In genomic region chr2:234142530-234142929, GRCh38 we compare ENCODE assay signal across 16 cellular contexts.
DNase-seq lines count a peak whose midpoint lies in the region; ATAC-seq lines count a peak whose summit lies in the region.
"Had no signal": no experiment of that assay in that cellular context is flagged by ENCODE, and none has a peak within 500 bp of the region (broad histone marks: within the 10 kb centered on the region; RNA-seq: fewer than 3 reads in every experiment).

No MANE protein-coding gene starts in this region.

- intact Hi-C loops in posterior vena cava (cut with DNase I) (no loop called here), Right ventricle myocardium inferior (cut with DNase I) (no loop called here)

- H3K9ac ChIP-seq in BLaER1, result no peak overlapping the region
- H3K9ac ChIP-seq in trophoblast cell (ENCODE audit: low read length), result no peak overlapping the region

- H3K18ac ChIP-seq in trophoblast cell (ENCODE audit: low read length), result no peak overlapping the region

- H4K12ac ChIP-seq in trophoblast cell (ENCODE audit: low read depth, low read length), result no peak overlapping the region

- peaks cover 4% of the 10 kb centered on the region for H3K79me1 ChIP-seq in trophoblast cell (ENCODE audit: low read length)

- H3K9me3 ChIP-seq in BLaER1 (peaks cover 73% of the 10 kb centered on the region), trophoblast cell (ENCODE audit: insufficient read depth, low read depth, low read length) (peaks cover 3% of the 10 kb centered on the region)

- no peak overlapping the region for H2AFZ ChIP-seq in trophoblast cell (ENCODE audit: insufficient read depth, low read length, poor library complexity)

- H4K20me1 ChIP-seq in BLaER1, result no peaks in the 10 kb centered on the region

- peaks cover 39% of the 10 kb centered on the region for H3K27me3 Mint-ChIP-seq in stimulated activated memory B cell treated with anti-CD40 and anti-IgM and Interleukin-4, amounts not matched to agents 10 μg/mL and 1 μg/mL and 100 μg/mL, for 72 hours
- H3K27me3 Mint-ChIP-seq: CD4-positive, CD25-positive, alpha-beta regulatory T cell had no signal

- no peaks in the 10 kb centered on the region for H3K9me3 Mint-ChIP-seq in stimulated activated memory B cell treated with anti-CD40 and anti-IgM and Interleukin-4, amounts not matched to agents 10 μg/mL and 1 μg/mL and 100 μg/mL, for 72 hours
- H3K9me3 Mint-ChIP-seq: CD4-positive, CD25-positive, alpha-beta regulatory T cell had no signal

- H3K36me3 ChIP-seq in BLaER1, result peaks cover 63% of the 10 kb centered on the region
- no peaks in the 10 kb centered on the region for H3K36me3 ChIP-seq in trophoblast cell (ENCODE audit: control insufficient read depth in 1 of 2, insufficient read depth in 2 of 2, low read length in 2 of 2)

- H3K4me1 ChIP-seq in BLaER1 (peaks cover 98% of the 10 kb centered on the region), trophoblast cell (ENCODE audit: control insufficient read depth in 1 of 2, insufficient read depth in 2 of 2, low read length in 2 of 2) (peaks cover 10 to 11% of the 10 kb centered on the region in 2 experiments)

- no peak overlapping the region for H4K8ac ChIP-seq in trophoblast cell (ENCODE audit: low read depth, low read length)

- DNase-seq in HCEC 1CT (peak; percentile 45), astrocyte of the hippocampus (ENCODE audit: low read depth, low spot score) (peak; percentile 64), trophoblast cell (peak; percentile 40 to 78), posterior vena cava (ENCODE audit: low spot score) (no peak), KBM-7 (no peak), Right ventricle myocardium inferior (ENCODE audit: missing footprints) (no peak)
- DNase-seq: AML-193; CD4-positive, CD25-positive, alpha-beta regulatory T cell; DMS79; Kasumi-1; NCI-H226; NK-92 treated with Interleukin-12 subunit alpha and Interleukin-12 subunit beta, amount 100 ng/mL, for 24 hours had no signal

- no peak overlapping the region for H3K14ac ChIP-seq in trophoblast cell (ENCODE audit: low read length)

- no peak overlapping the region for H2AK5ac ChIP-seq in trophoblast cell (ENCODE audit: low read length)

- H3K4me1 Mint-ChIP-seq in stimulated activated memory B cell treated with anti-CD40 and anti-IgM and Interleukin-4, amounts not matched to agents 10 μg/mL and 1 μg/mL and 100 μg/mL, for 72 hours, result peaks cover 5% of the 10 kb centered on the region

- no peaks in the 10 kb centered on the region for H3K79me2 ChIP-seq in trophoblast cell (ENCODE audit: control insufficient read depth, insufficient read depth, low read length, poor library complexity)

- no peaks in the 10 kb centered on the region for H3K36me3 Mint-ChIP-seq in stimulated activated memory B cell treated with anti-CD40 and anti-IgM and Interleukin-4, amounts not matched to agents 10 μg/mL and 1 μg/mL and 100 μg/mL, for 72 hours
- H3K36me3 Mint-ChIP-seq: CD4-positive, CD25-positive, alpha-beta regulatory T cell had no signal

- no peak overlapping the region for H3K23ac ChIP-seq in trophoblast cell (ENCODE audit: low read length)

- no peak overlapping the region for H3K4me3 Mint-ChIP-seq in stimulated activated memory B cell treated with anti-CD40 and anti-IgM and Interleukin-4, amounts not matched to agents 10 μg/mL and 1 μg/mL and 100 μg/mL, for 72 hours

- H3K27me3 ChIP-seq in BLaER1 (no peaks in the 10 kb centered on the region), trophoblast cell (ENCODE audit: insufficient read depth, low read length) (no peaks in the 10 kb centered on the region)

- in situ Hi-C loops in KBM-7 (cut with MboI; ENCODE audit: low pct_unique_long_range_greater_than_20kb, low sequenced_read_pairs), result no loop called here

- no peak for ATAC-seq in stimulated activated memory B cell treated with anti-CD40 and anti-IgM and Interleukin-4, amounts not matched to agents 10 μg/mL and 1 μg/mL and 100 μg/mL, for 72 hours
- no peak for ATAC-seq in Right ventricle myocardium inferior
- ATAC-seq: HepG2 had no signal

- no peak overlapping the region for H2BK5ac ChIP-seq in trophoblast cell (ENCODE audit: low read depth, low read length, poor library complexity)

- H3K4me3 ChIP-seq in BLaER1 (0 out of 2 replicates have a peak overlapping the region, but pooled peaks have one; percentile 5), trophoblast cell (ENCODE audit: low read depth, low read length) (no peak overlapping the region)
- H3K4me3 ChIP-seq: SK-N-MC had no signal

- 0 out of 2 replicates have a peak overlapping the region, but pooled peaks have one; percentile 5 for H3K4me2 ChIP-seq in BLaER1
- H3K4me2 ChIP-seq in trophoblast cell (ENCODE audit: low read length), result no peak overlapping the region

- H4K91ac ChIP-seq in trophoblast cell (ENCODE audit: low read depth, low read length), result no peak overlapping the region

- H3K27ac ChIP-seq in BLaER1 (peak overlapping the region; percentile 97), trophoblast cell (ENCODE audit: low read depth, low read length) (no peak overlapping the region)
- H3K27ac ChIP-seq: SK-N-MC had no signal

- H2BK12ac ChIP-seq in trophoblast cell (ENCODE audit: low read length), result no peak overlapping the region

- H3K27ac Mint-ChIP-seq in stimulated activated memory B cell treated with anti-CD40 and anti-IgM and Interleukin-4, amounts not matched to agents 10 μg/mL and 1 μg/mL and 100 μg/mL, for 72 hours, result no peak overlapping the region

- WGBS in trophoblast cell (ENCODE audit: extremely low coverage, insufficient coverage, insufficient read length), result no CpG with 5 or more reads among the region's 3 CpGs

- H3K4ac ChIP-seq in trophoblast cell (ENCODE audit: low read depth, low read length), result no peak overlapping the region

- H2BK120ac ChIP-seq in trophoblast cell (ENCODE audit: insufficient read depth, low read length, poor library complexity), result no peak overlapping the region

Comparison
In these comparisons a context has a peak if more than half of its experiments do, and no peak if none do; other contexts are left out.
1. DNase-seq: peak in HCEC 1CT (single experiment), astrocyte of the hippocampus (single experiment) and trophoblast cell (2 of 2); none in posterior vena cava (single experiment), KBM-7 (single experiment) and Right ventricle myocardium inferior (single experiment).